In genomic region chr10:5975641-5976473, GRCh38 we compare ENCODE assay signal across 9 cellular contexts. TPM values are rescaled to one million over a fixed set of nuclear protein-coding genes. Genes with fewer than 3 reads are reported as not detected.
A peak's percentile ranks its signal among the peaks of the same experiment; 100 is the strongest.
DNase-seq lines count a peak whose midpoint lies in the region; ATAC-seq and TF ChIP-seq lines count a peak whose summit lies in the region.
"Had no signal": no experiment of that assay in that cellular context is flagged by ENCODE, and none has a peak within 500 bp of the region (broad histone marks: within the 10 kb centered on the region; RNA-seq: fewer than 3 reads in every experiment).

No MANE protein-coding gene starts in this region.

- H3K27me3 ChIP-seq in BJ (ENCODE audit: control insufficient read depth, insufficient read depth, low read length), result no peaks in the 10 kb centered on the region
- H3K27me3 ChIP-seq in esophagus (ENCODE audit: control insufficient read depth in 1 of 2, insufficient read depth in 2 of 2, low read length in 2 of 2), result no peaks in the 10 kb centered on the region
- H3K27me3 ChIP-seq in ovary, result no peaks in the 10 kb centered on the region
- H3K27me3 ChIP-seq in uterus, result no peaks in the 10 kb centered on the region

- H3K4me1 ChIP-seq in esophagus (ENCODE audit: control insufficient read depth in 2 of 2, insufficient read depth in 2 of 2, low read length in 1 of 2), result peaks cover 0 to 10% of the 10 kb centered on the region in 2 donors
- H3K4me1 ChIP-seq in ovary (ENCODE audit: insufficient read depth), result peaks cover 1% of the 10 kb centered on the region
- H3K4me1 ChIP-seq in uterus, result no peaks in the 10 kb centered on the region

- no peak for TF ChIP-seq EP300 in ovary (IDR thresholded peaks at IDR 0.05)

- no peaks in the 10 kb centered on the region for H3K36me3 ChIP-seq in BJ (ENCODE audit: control insufficient read depth, insufficient read depth, low read length)
- no peaks in the 10 kb centered on the region for H3K36me3 ChIP-seq in esophagus (ENCODE audit: control insufficient read depth in 2 of 2, insufficient read depth in 2 of 2, low read length in 1 of 2)
- no peaks in the 10 kb centered on the region for H3K36me3 ChIP-seq in ovary
- no peaks in the 10 kb centered on the region for H3K36me3 ChIP-seq in uterus

- ATAC-seq in GM19467 (IDR thresholded peaks at IDR 0.05; ENCODE audit: unreplicated experiment) (peak; percentile 66), HG03575 (IDR thresholded peaks at IDR 0.05; ENCODE audit: extremely low read depth, insufficient number of reproducible peaks, low FRiP score, unreplicated experiment) (peak; percentile 71)

- POLR2A ChIA-PET in BJ (lab: Charles Lee), result no interaction called here

- H3K4me3 ChIP-seq in BJ (ENCODE audit: low read depth, low read length) (peak overlapping the region; percentile 63), esophagus (ENCODE audit: low read depth in 1 of 2, low read length in 2 of 2) (peak overlapping the region; percentile 82 to 99), ovary (peak overlapping the region; percentile 69), uterus (peak overlapping the region; percentile 79 to 82)

- peak overlapping the region; percentile 85 to 98 for H3K27ac ChIP-seq in esophagus (ENCODE audit: low read depth in 2 of 2, low read length in 1 of 2)
- H3K27ac ChIP-seq in ovary, result peak overlapping the region in 1 of 2 donors; percentile 80
- H3K27ac ChIP-seq in uterus, result peak overlapping the region; percentile 96 to 98
- H3K27ac ChIP-seq: HL-60 had no signal

- CTCF ChIA-PET in BJ (lab: Yijun Ruan, JAX), result interaction anchor here (0.6 to 3.0 kb wide), 6 partner anchors 10 to 311 kb away, joined by 3 to 9 read pairs (median 4); no protein-coding TSS in a partner anchor

- TF ChIP-seq POLR2A in ovary (IDR thresholded peaks at IDR 0.05) (no peak), uterus (IDR thresholded peaks at IDR 0.05) (peak in 1 of 2 donors; percentile 9)

- TF ChIP-seq CTCF in BJ (IDR thresholded peaks at IDR 0.05; ENCODE audit: insufficient read depth, low read depth, low read length) (no peak), ovary (IDR thresholded peaks at IDR 0.05) (no peak), uterus (IDR thresholded peaks at IDR 0.05) (no peak)

- WGBS in esophagus, 2 donors, result 50 to 69% methylated on average over 18 to 20 of the region's 20 CpGs
- 76 to 80% (median 79%) methylated on average over 20 of the region's 20 CpGs for WGBS in ovary, 3 donors

- intact Hi-C loops in ovary (cut with DNase I), result no loop called here
- intact Hi-C loops in uterus (cut with DNase I; ENCODE audit: low total_unique reads), result no loop called here

- H3K9me3 ChIP-seq in esophagus (ENCODE audit: control insufficient read depth in 2 of 2, insufficient read depth in 1 of 2, low read depth in 1 of 2, low read length in 1 of 2) (no peaks in the 10 kb centered on the region), ovary (no peaks in the 10 kb centered on the region), uterus (no peaks in the 10 kb centered on the region)

- DNase-seq in BJ (ENCODE audit: low read depth) (no peak), ovary (peak in 1 of 5 donors; percentile 45), uterus (peak; percentile 70 to 71), GOT3 (lab: John Stamatoyannopoulos, UW) (no peak)
- peak; percentile 35 to 46 for DNase-seq in activated CD4-positive, alpha-beta T cell treated with anti-CD3 and anti-CD28 coated beads, Interleukin-2, amount 50 U/mL, for 4 hours

RNA-seq across cellular contexts. Expression of gene IL15RA, which starts 1.5 kb away (rescaled TPM):
- polyA plus RNA-seq in BJ (2011; rRNA removed), result 4.6 and 7.5 TPM in 2 replicates
- polyA minus RNA-seq in BJ (2011; rRNA and poly(A)+ RNA removed), result 2.6 and 4.0 TPM in 2 replicates
- 1 to 10 TPM; 2.5 to 6.4 TPM for polyA plus RNA-seq in esophagus
- 10 to 100 TPM in 1 of 7 donors, 1 to 10 TPM in 6; 2.7 to 15.2 (median 6.2) TPM for total RNA-seq in ovary
- polyA plus RNA-seq in ovary, result 10 to 100 TPM in 1 of 2 donors, 1 to 10 TPM in 1; 6.3 to 10.0 TPM
- 10 to 100 TPM in 3 of 4 donors, 1 to 10 TPM in 1; 1.6 to 42.5 (median 31.9) TPM for total RNA-seq in uterus

Comparison
In these comparisons a context has a peak if more than half of its experiments do, and no peak if none do; other contexts are left out.
1. DNase-seq: peak in activated CD4-positive, alpha-beta T cell treated with anti-CD3 and anti-CD28 coated beads, Interleukin-2, amount 50 U/mL, for 4 hours (2 of 2) and uterus (2 of 2); none in BJ (single experiment) and GOT3 (single experiment).
2. Peak in every context shown above with its lines, with median percentiles within 50 percentile points of each other: H3K4me3 ChIP-seq.